15 cellular contexts compared by ENCODE assay signal in the genomic region with DNA sequence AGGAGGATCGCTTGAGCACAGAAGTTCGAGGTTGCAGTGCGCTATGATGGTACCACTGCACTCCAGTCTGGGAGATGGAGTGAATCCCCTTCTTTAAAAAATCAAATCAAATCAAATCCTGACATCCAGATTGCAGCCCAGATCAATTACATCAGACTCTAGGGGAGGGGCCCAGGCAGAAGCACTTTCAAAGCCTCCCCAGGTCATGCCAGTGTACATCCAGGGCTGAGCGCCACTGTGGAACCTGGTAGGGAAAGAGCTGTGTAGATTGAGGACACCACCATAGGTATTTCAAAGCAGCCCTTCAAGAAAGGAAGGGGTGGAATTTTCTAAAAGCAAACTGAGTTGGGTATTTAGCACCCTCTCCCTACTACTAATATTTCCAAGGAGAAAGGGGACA. TPM values are rescaled to one million over a fixed set of nuclear protein-coding genes. Genes with fewer than 3 reads are reported as not detected.
A peak's percentile ranks its signal among the peaks of the same experiment; 100 is the strongest.
DNase-seq lines count a peak whose midpoint lies in the region; ATAC-seq and TF ChIP-seq lines count a peak whose summit lies in the region.
"Had no signal": no experiment of that assay in that cellular context is flagged by ENCODE, and none has a peak within 500 bp of the region (broad histone marks: within the 10 kb centered on the region; RNA-seq: fewer than 3 reads in every experiment).

No MANE protein-coding gene starts in this region.

- no peaks in the 10 kb centered on the region for H3K9me3 ChIP-seq in CD4-positive, CD25-positive, alpha-beta regulatory T cell (ENCODE audit: control insufficient read depth in 2 of 2, low read length in 2 of 2)
- H3K9me3 ChIP-seq in KOPT-K1 (ENCODE audit: insufficient read depth, low read length, poor library complexity, severe bottlenecking) (no peaks in the 10 kb centered on the region), adrenal gland (replicated peaks in 1 of 3) (no peaks in the 10 kb centered on the region), testis (no peaks in the 10 kb centered on the region)
- H3K9me3 ChIP-seq: Caco-2, gastroesophageal sphincter had no signal

- intact Hi-C loops in adrenal gland (cut with DNase I) = no loop called here
- intact Hi-C loops in testis (cut with DNase I; ENCODE audit: low total_unique reads) = no loop called here

- H3K4me3 Mint-ChIP-seq in CD4-positive, CD25-positive, alpha-beta regulatory T cell = peak overlapping the region; percentile 75 to 86 (median 84)
- peak overlapping the region; percentile 8 for H3K4me3 Mint-ChIP-seq in natural killer cell treated with Interleukin-12 subunit alpha and Interleukin-12 subunit beta and Interleukin-15 and Interleukin-18, amount 100 ng/mL, for 72 hours
- H3K4me3 Mint-ChIP-seq: brain had no signal

- no peak for TF ChIP-seq CTCF in adrenal gland (IDR thresholded peaks at IDR 0.05)
- TF ChIP-seq CTCF in testis (IDR thresholded peaks at IDR 0.05) = no peak

- 83 to 91% (median 87%) methylated on average over 4 of the region's 4 CpGs for WGBS in adrenal gland, 4 donors
- WGBS in testis, 2 donors = 78 to 97% methylated on average over 4 of the region's 4 CpGs

- peak overlapping the region; percentile 96 for H3K27ac ChIP-seq in CD4-positive, CD25-positive, alpha-beta regulatory T cell (ENCODE audit: insufficient read depth, low read length, poor library complexity, severe bottlenecking)
- peak overlapping the region; percentile 65 for H3K27ac ChIP-seq in KOPT-K1 (ENCODE audit: low read depth, low read length, poor library complexity, severe bottlenecking)
- peak overlapping the region in 3 of 5 donors; percentile 21 to 92 (median 81) for H3K27ac ChIP-seq in adrenal gland
- peak overlapping the region in 1 of 2 donors; percentile 64 for H3K27ac ChIP-seq in testis
- H3K27ac ChIP-seq: GM23248 had no signal

- H3K4me3 ChIP-seq in CD4-positive, CD25-positive, alpha-beta regulatory T cell (ENCODE audit: low read depth, low read length) = peak overlapping the region; percentile 55
- H3K4me3 ChIP-seq in adrenal gland (no peak overlapping the region), testis (no peak overlapping the region)
- H3K4me3 ChIP-seq: gastroesophageal sphincter, GM23248 had no signal

- no peak for DNase-seq in CD4-positive, CD25-positive, alpha-beta regulatory T cell
- no peak for DNase-seq in adrenal gland
- DNase-seq in natural killer cell treated with Interleukin-12 subunit alpha and Interleukin-12 subunit beta and Interleukin-15 and Interleukin-18, amount 100 ng/mL, for 72 hours (ENCODE audit: low spot score) = no peak
- no peak for DNase-seq in effector CD4-positive, alpha-beta T cell
- no peak for DNase-seq in testis
- DNase-seq: Caco-2, GM23248, islet precursor cell, NCI-H187 treated with DMSO at 0.1 percent for 48 hours, NCI-H69, SHP77 had no signal

- TF ChIP-seq POLR2A in adrenal gland (IDR thresholded peaks at IDR 0.05) (no peak), testis (IDR thresholded peaks at IDR 0.05) (no peak)

- H3K36me3 Mint-ChIP-seq in CD4-positive, CD25-positive, alpha-beta regulatory T cell = peaks cover 7% of the 10 kb centered on the region
- no peaks in the 10 kb centered on the region for H3K36me3 Mint-ChIP-seq in natural killer cell treated with Interleukin-12 subunit alpha and Interleukin-12 subunit beta and Interleukin-15 and Interleukin-18, amount 100 ng/mL, for 72 hours

- no peaks in the 10 kb centered on the region for H3K36me3 ChIP-seq in CD4-positive, CD25-positive, alpha-beta regulatory T cell (ENCODE audit: control insufficient read depth, insufficient read depth, low read length)
- H3K36me3 ChIP-seq in KOPT-K1 (ENCODE audit: insufficient read depth, low read length) = no peaks in the 10 kb centered on the region; the same call in 1 of the 2 replicates
- H3K36me3 ChIP-seq in adrenal gland (replicated peaks in 1 of 2) = no peaks in the 10 kb centered on the region
- H3K36me3 ChIP-seq in testis (ENCODE audit: low read depth, missing control alignments) = no peaks in the 10 kb centered on the region
- H3K36me3 ChIP-seq: gastroesophageal sphincter had no signal

- no peaks in the 10 kb centered on the region for H3K9me3 Mint-ChIP-seq in CD4-positive, CD25-positive, alpha-beta regulatory T cell
- no peaks in the 10 kb centered on the region for H3K9me3 Mint-ChIP-seq in natural killer cell treated with Interleukin-12 subunit alpha and Interleukin-12 subunit beta and Interleukin-15 and Interleukin-18, amount 100 ng/mL, for 72 hours
- H3K9me3 Mint-ChIP-seq: brain had no signal

- peaks cover 70% of the 10 kb centered on the region for H3K4me1 ChIP-seq in CD4-positive, CD25-positive, alpha-beta regulatory T cell (ENCODE audit: control insufficient read depth, insufficient read depth, low read length, poor library complexity, severe bottlenecking)
- H3K4me1 ChIP-seq in adrenal gland (replicated peaks in 1 of 2) (peaks cover 0 to 5% of the 10 kb centered on the region in 2 donors), testis (peaks cover 49% of the 10 kb centered on the region)
- H3K4me1 ChIP-seq: Caco-2 had no signal

- no peaks in the 10 kb centered on the region for H3K27me3 ChIP-seq in CD4-positive, CD25-positive, alpha-beta regulatory T cell (ENCODE audit: control insufficient read depth, insufficient read depth, low read length)
- H3K27me3 ChIP-seq in adrenal gland (no peaks in the 10 kb centered on the region), testis (no peaks in the 10 kb centered on the region)
- H3K27me3 ChIP-seq: gastroesophageal sphincter had no signal

- H3K27me3 Mint-ChIP-seq in CD4-positive, CD25-positive, alpha-beta regulatory T cell = no peaks in the 10 kb centered on the region
- no peaks in the 10 kb centered on the region for H3K27me3 Mint-ChIP-seq in natural killer cell treated with Interleukin-12 subunit alpha and Interleukin-12 subunit beta and Interleukin-15 and Interleukin-18, amount 100 ng/mL, for 72 hours
- H3K27me3 Mint-ChIP-seq: brain had no signal

- peaks cover 22 to 80% (median 55%) of the 10 kb centered on the region in 4 donors for H3K4me1 Mint-ChIP-seq in CD4-positive, CD25-positive, alpha-beta regulatory T cell
- peaks cover 40 to 47% of the 10 kb centered on the region in 2 donors for H3K4me1 Mint-ChIP-seq in natural killer cell treated with Interleukin-12 subunit alpha and Interleukin-12 subunit beta and Interleukin-15 and Interleukin-18, amount 100 ng/mL, for 72 hours (ENCODE audit: low read depth in 2 of 2)

- peak overlapping the region; percentile 97 to 99 (median 98) for H3K27ac Mint-ChIP-seq in CD4-positive, CD25-positive, alpha-beta regulatory T cell
- peak overlapping the region; percentile 97 to 100 for H3K27ac Mint-ChIP-seq in natural killer cell treated with Interleukin-12 subunit alpha and Interleukin-12 subunit beta and Interleukin-15 and Interleukin-18, amount 100 ng/mL, for 72 hours
- H3K27ac Mint-ChIP-seq: brain had no signal

- no peak for ATAC-seq in CD4-positive, CD25-positive, alpha-beta regulatory T cell (ENCODE audit: low read depth in 2 of 2)
- ATAC-seq in natural killer cell treated with Interleukin-12 subunit alpha and Interleukin-12 subunit beta and Interleukin-15 and Interleukin-18, amount 100 ng/mL, for 72 hours = no peak
- ATAC-seq in GM21528 (IDR thresholded peaks at IDR 0.05; ENCODE audit: low FRiP score, unreplicated experiment) = no peak

RNA-seq across cellular contexts. Expression of a gene that starts 12.2 kb away (rescaled TPM):
- 33.9 TPM for total RNA-seq in CD4-positive, CD25-positive, alpha-beta regulatory T cell
- 10 to 100 TPM; 20.9 to 33.0 (median 29.1) TPM for polyA plus RNA-seq in CD4-positive, CD25-positive, alpha-beta regulatory T cell
- total RNA-seq in adrenal gland (10 to 100 TPM; 11.7 to 40.2 (median 23.4) TPM), testis (10 to 100 TPM; 67.8 to 82.9 TPM)
- polyA plus RNA-seq in adrenal gland (10 to 100 TPM in 1 of 3 donors, 1 to 10 TPM in 2; 7.1 to 15.3 (median 8.8) TPM), testis (ENCODE audit: insufficient read depth, low read depth, low replicate concordance) (54.8 TPM)
- total RNA-seq in natural killer cell treated with Interleukin-12 subunit alpha and Interleukin-12 subunit beta and Interleukin-15 and Interleukin-18, amount 100 ng/mL, for 72 hours = 10 to 100 TPM; 12.5 to 31.7 TPM
